15 cellular contexts compared by ENCODE assay signal in genomic region chr2:135688002-135688401, GRCh38. TPM values are rescaled to one million over a fixed set of nuclear protein-coding genes. Genes with fewer than 3 reads are reported as not detected.
A peak's percentile ranks its signal among the peaks of the same experiment; 100 is the strongest.
DNase-seq lines count a peak whose midpoint lies in the region; ATAC-seq lines count a peak whose summit lies in the region.
"Had no signal": no experiment of that assay in that cellular context is flagged by ENCODE, and none has a peak within 500 bp of the region (broad histone marks: within the 10 kb centered on the region; RNA-seq: fewer than 3 reads in every experiment).

No MANE protein-coding gene starts in this region.

- H3K9me3 Mint-ChIP-seq in naive thymus-derived CD8-positive, alpha-beta T cell, result peaks cover 0 to 2% (median 0%) of the 10 kb centered on the region in 9 donors
- H3K9me3 Mint-ChIP-seq: activated B cell treated with CpG ODN at 0.5 μM for 24 hours; stimulated activated naive CD8-positive, alpha-beta T cell treated with anti-CD3 and anti-CD28 coated beads, Interleukin-15, amount 100 ng/mL, for 72 hours had no signal

- peaks cover 6 to 20% (median 19%) of the 10 kb centered on the region in 3 donors for H3K36me3 Mint-ChIP-seq in naive thymus-derived CD8-positive, alpha-beta T cell

- H3K4me1 Mint-ChIP-seq in naive thymus-derived CD8-positive, alpha-beta T cell, result peaks cover 8 to 36% (median 28%) of the 10 kb centered on the region in 4 donors
- H3K4me1 Mint-ChIP-seq: activated B cell treated with CpG ODN at 0.5 μM for 24 hours had no signal

- peak overlapping the region in 8 of 10 donors; percentile 23 to 97 (median 92) for H3K27ac Mint-ChIP-seq in naive thymus-derived CD8-positive, alpha-beta T cell
- H3K27ac Mint-ChIP-seq: activated B cell treated with CpG ODN at 0.5 μM for 24 hours; stimulated activated naive CD8-positive, alpha-beta T cell treated with anti-CD3 and anti-CD28 coated beads, Interleukin-15, amount 100 ng/mL, for 72 hours had no signal

- ATAC-seq in HG03442 (IDR thresholded peaks at IDR 0.05; ENCODE audit: unreplicated experiment), result peak; percentile 41
- ATAC-seq in naive thymus-derived CD8-positive, alpha-beta T cell, result no peak
- ATAC-seq in GM21723 (IDR thresholded peaks at IDR 0.05; ENCODE audit: unreplicated experiment), result no peak
- no peak for ATAC-seq in HG03460 (IDR thresholded peaks at IDR 0.05; ENCODE audit: unreplicated experiment)
- ATAC-seq: heart left ventricle; Panc1; stimulated activated naive CD8-positive, alpha-beta T cell treated with anti-CD3 and anti-CD28 coated beads, Interleukin-15, amount 100 ng/mL, for 72 hours had no signal

- H3K27me3 Mint-ChIP-seq in naive thymus-derived CD8-positive, alpha-beta T cell, result no peaks in the 10 kb centered on the region
- H3K27me3 Mint-ChIP-seq: activated B cell treated with CpG ODN at 0.5 μM for 24 hours; stimulated activated naive CD8-positive, alpha-beta T cell treated with anti-CD3 and anti-CD28 coated beads, Interleukin-15, amount 100 ng/mL, for 72 hours had no signal

- H3K4me3 Mint-ChIP-seq in naive thymus-derived CD8-positive, alpha-beta T cell, result peak overlapping the region in 1 of 10 donors; percentile 0
- H3K4me3 Mint-ChIP-seq: activated B cell treated with CpG ODN at 0.5 μM for 24 hours; stimulated activated naive CD8-positive, alpha-beta T cell treated with anti-CD3 and anti-CD28 coated beads, Interleukin-15, amount 100 ng/mL, for 72 hours had no signal

- POLR2A ChIA-PET in naive thymus-derived CD8-positive, alpha-beta T cell (lab: Charles Lee), result interaction anchor here (0.7 kb wide), 1 partner anchor 444 kb away, joined by 3 read pairs; no protein-coding TSS in a partner anchor

- DNase-seq in EL (peak; percentile 13), astrocyte of the hippocampus (ENCODE audit: low read depth, low spot score) (peak; percentile 10), NCI-H146 treated with DMSO at 0.1 percent for 48 hours (lab: John Stamatoyannopoulos, UW; ENCODE audit: unreplicated experiment) (no peak)
- DNase-seq in naive thymus-derived CD8-positive, alpha-beta T cell, result no peak
- DNase-seq: activated B cell treated with CpG ODN at 0.5 μM for 24 hours; DMS79 treated with DMSO at 0.1 percent for 48 hours; heart left ventricle; KBM-7; NCI-H1694; NCI-H510A; stimulated activated naive CD8-positive, alpha-beta T cell treated with anti-CD3 and anti-CD28 coated beads, Interleukin-15, amount 100 ng/mL, for 72 hours had no signal

RNA-seq across cellular contexts. Expression of gene UBXN4, which starts 53.7 kb away (rescaled TPM):
- 100 to 1,000 TPM; 142 TPM for total RNA-seq in naive thymus-derived CD8-positive, alpha-beta T cell
- polyA plus RNA-seq in naive thymus-derived CD8-positive, alpha-beta T cell, result 100 to 1,000 TPM in 2 of 3 donors, 10 to 100 TPM in 1; 89.4 to 117 (median 110) TPM

Comparison
In these comparisons a context has a peak if more than half of its experiments do, and no peak if none do; other contexts are left out.
1. DNase-seq: peak in EL (single experiment) and astrocyte of the hippocampus (single experiment); none in naive thymus-derived CD8-positive, alpha-beta T cell (0 of 10) and NCI-H146 treated with DMSO at 0.1 percent for 48 hours (single experiment).